In the genomic region with DNA sequence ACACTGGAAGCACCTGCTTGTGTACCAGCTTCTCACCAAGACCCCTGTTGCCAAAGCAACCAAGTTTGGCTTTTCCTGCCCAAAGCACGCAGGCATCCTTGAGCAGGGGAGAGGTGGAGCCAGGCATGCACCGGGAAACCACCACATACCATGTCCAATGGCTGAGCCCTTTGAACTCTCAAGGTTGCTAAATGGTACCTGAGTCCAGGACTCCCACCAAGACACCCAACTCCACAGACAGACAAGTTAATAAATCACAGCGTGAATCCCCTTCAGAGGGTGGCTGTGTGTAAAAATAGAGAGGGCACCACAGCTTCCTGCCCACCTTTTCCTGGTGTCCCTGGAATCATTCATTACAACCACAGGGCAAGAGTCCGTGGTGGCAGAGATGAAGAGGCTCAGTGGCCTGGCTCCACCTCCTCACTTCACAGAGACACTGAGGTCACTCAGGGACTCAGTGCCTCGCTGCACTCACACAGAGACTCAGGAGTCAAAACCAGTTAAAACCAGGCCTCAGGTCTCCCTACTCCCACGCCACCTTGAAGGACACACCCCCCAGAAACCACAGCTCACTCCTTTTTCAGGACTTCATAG, we compare ENCODE assay signal across 7 cellular contexts.
A peak's percentile ranks its signal among the peaks of the same experiment; 100 is the strongest.
DNase-seq lines count a peak whose midpoint lies in the region; ATAC-seq and TF ChIP-seq lines count a peak whose summit lies in the region.

No MANE protein-coding gene starts in this region.

- no peaks in the 10 kb centered on the region for H3K9me3 Mint-ChIP-seq in nephron

- peak; percentile 70 for ATAC-seq in GM18907 (IDR thresholded peaks at IDR 0.05; ENCODE audit: unreplicated experiment)
- peak; percentile 58 for ATAC-seq in GM21528 (IDR thresholded peaks at IDR 0.05; ENCODE audit: low FRiP score, unreplicated experiment)
- ATAC-seq in HG03520 (IDR thresholded peaks at IDR 0.05; ENCODE audit: unreplicated experiment), result peak; percentile 76
- no peak for ATAC-seq in left colon

- DNase-seq in SIG-M5 (lab: John Stamatoyannopoulos, UW) (no peak), left colon (no peak), 8988T (no peak)

- peak overlapping the region; percentile 33 to 88 (median 79) for H3K27ac Mint-ChIP-seq in nephron

- H3K27me3 Mint-ChIP-seq in nephron (ENCODE audit: low read depth), result peaks cover 34% of the 10 kb centered on the region

- H3K4me3 Mint-ChIP-seq in nephron, result no peak overlapping the region

- TF ChIP-seq CTCF in nephron (IDR thresholded peaks at IDR 0.05; ENCODE audit: unreplicated experiment in 3 of 3), result no peak

- no peaks in the 10 kb centered on the region for H3K36me3 Mint-ChIP-seq in nephron (ENCODE audit: low read depth)

- intact Hi-C loops in left colon (cut with DNase I, micrococcal nuclease), result no loop called here

- H3K4me1 Mint-ChIP-seq in nephron, result peaks cover 76% of the 10 kb centered on the region
